ENCODE assay signal across 1 cellular context in genomic region chr22:34055525-34056200, GRCh38.
TF ChIP-seq lines count a peak whose summit lies in the region.

No MANE protein-coding gene starts in this region.

TF ChIP-seq in GM23338, 12 proteins besides CTCF, POLR2A, EP300 and RAD21 (continued from another document):
- TF ChIP-seq REST (IDR thresholded peaks at IDR 0.05; ENCODE audit: unreplicated experiment): no peak
- no peak for TF ChIP-seq JUNB (IDR thresholded peaks at IDR 0.05; ENCODE audit: unreplicated experiment)
- no peak for TF ChIP-seq STAT1 (IDR thresholded peaks at IDR 0.05; ENCODE audit: unreplicated experiment)
- no peak for TF ChIP-seq ZNF114 (CRISPR knock-in tag; IDR thresholded peaks at IDR 0.05)
